Comparison of ENCODE assay signal across 1 cellular context in genomic region chr6:52157301-52157930, GRCh38.
TF ChIP-seq lines count a peak whose summit lies in the region.

No MANE protein-coding gene starts in this region.

TF ChIP-seq in GM12878, 131 proteins besides CTCF, POLR2A, EP300 and RAD21 (continued from another document):
- TF ChIP-seq ZBTB40 (IDR thresholded peaks at IDR 0.05; ENCODE audit: borderline replicate concordance) (no peak), JUNB (IDR thresholded peaks at IDR 0.05) (peak; percentile 94), BCL11A (IDR thresholded peaks at IDR 0.05; ENCODE audit: low read depth, low read length) (peak; percentile 50; the same call in 1 of the 2 replicates), SKIL (IDR thresholded peaks at IDR 0.05; ENCODE audit: low read depth, poor library complexity, severe bottlenecking) (no peak), IKZF1 (conservative IDR thresholded peaks at IDR 0.05) (0 out of 2 replicates have a peak, but pooled peaks have one; percentile 31), TBL1XR1 (IDR thresholded peaks at IDR 0.05; ENCODE audit: low read depth, low read length) (no peak), REST (IDR thresholded peaks at IDR 0.05; ENCODE audit: low read depth, low read length) (no peak), CREB1 (IDR thresholded peaks at IDR 0.05; ENCODE audit: low read depth) (peak; percentile 80), SMAD5 (IDR thresholded peaks at IDR 0.05; ENCODE audit: low read depth) (no peak), GABPA (IDR thresholded peaks at IDR 0.05; ENCODE audit: low read depth) (0 out of 2 replicates have a peak, but pooled peaks have one; percentile 42), EZH2 (IDR thresholded peaks at IDR 0.05; ENCODE audit: borderline replicate concordance, control insufficient read depth, low read depth, low read length) (no peak), NFIC (IDR thresholded peaks at IDR 0.05; ENCODE audit: low read depth, low read length) (peak; percentile 26; the same call in 1 of the 2 replicates), STAT3 (IDR thresholded peaks at IDR 0.05; ENCODE audit: low read depth, low read length) (no peak), RUNX3 (IDR thresholded peaks at IDR 0.05; ENCODE audit: low read length) (peak; percentile 48), IRF5 (IDR thresholded peaks at IDR 0.05; ENCODE audit: borderline replicate concordance) (no peak), ETV6 (conservative IDR thresholded peaks at IDR 0.05 in 1 of 2, IDR thresholded peaks at IDR 0.05 in 1 of 2; ENCODE audit: borderline replicate concordance in 1 of 2, low read depth in 1 of 2) (peak in 1 of 2 experiments; percentile 86; a peak in 2 of 4 replicates)
TF ChIP-seq in GM12878: peak in this region for 14.
